In the genomic region with DNA sequence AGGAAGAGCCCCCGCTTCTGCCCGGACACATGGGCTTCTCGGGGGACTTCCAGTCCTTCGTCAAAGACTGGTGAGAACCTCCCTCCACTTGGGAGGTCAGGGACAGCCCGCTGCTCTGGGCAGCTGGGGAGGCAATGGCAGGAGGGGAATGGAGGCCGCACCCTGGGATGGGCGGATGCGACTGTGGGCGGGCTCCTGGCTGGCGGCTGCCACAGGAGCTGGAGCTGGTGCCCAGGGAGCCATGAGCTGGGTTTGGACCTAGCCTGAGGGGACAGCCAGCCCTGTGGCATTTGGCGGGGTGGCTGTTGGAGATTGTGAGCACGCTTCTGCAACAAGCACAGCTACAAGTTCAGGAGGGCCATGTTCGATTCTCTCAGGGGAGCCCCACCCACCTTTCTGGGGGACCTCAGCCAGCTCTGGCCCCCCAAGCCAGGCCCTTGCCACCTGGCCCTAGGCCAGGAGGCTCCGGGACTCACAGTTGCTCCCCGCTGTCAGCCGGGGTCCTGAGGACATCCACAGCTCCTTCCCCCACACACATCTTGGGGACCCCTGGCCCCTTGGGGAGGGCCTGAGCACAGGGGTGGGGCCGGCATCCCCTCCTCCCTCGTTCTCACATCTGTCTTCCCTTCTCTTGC, we compare ENCODE assay signal across 20 cellular contexts. TPM values are rescaled to one million over a fixed set of nuclear protein-coding genes. Genes with fewer than 3 reads are reported as not detected.
"Had no signal": no experiment of that assay in that cellular context is flagged by ENCODE, and none has a peak within 500 bp of the region (broad histone marks: within the 10 kb centered on the region; RNA-seq: fewer than 3 reads in every experiment).

No MANE protein-coding gene starts in this region.

- ATAC-seq: esophagus mucosa, heart right ventricle, upper lobe of right lung had no signal

- DNase-seq: effector memory CD4-positive, alpha-beta T cell; heart right ventricle; islet precursor cell; left ventricle myocardium inferior; mesendoderm; naive B cell; posterior cingulate gyrus; small intestine; stimulated activated CD4-positive, alpha-beta T cell treated with anti-CD3 and anti-CD28 coated beads, Interleukin-2, amount 100 ng/mL, for 48 hours; stimulated activated naive CD4-positive, alpha-beta T cell treated with Interleukin-2 at 50 U/mL for 16 hours had no signal

- H3K4me1 Mint-ChIP-seq: nephron had no signal

- H3K9me3 Mint-ChIP-seq: naive B cell, nephron had no signal

- H3K9me3 ChIP-seq: heart right ventricle, left ventricle myocardium inferior, suprapubic skin, tibial artery, upper lobe of right lung, vagina had no signal

- H3K27ac Mint-ChIP-seq: nephron had no signal

- H3K27ac ChIP-seq: heart right ventricle, left ventricle myocardium inferior, suprapubic skin, tibial artery, upper lobe of right lung, vagina had no signal

- H3K27me3 ChIP-seq: vagina had no signal

- H3K4me3 Mint-ChIP-seq: naive B cell, nephron had no signal

- H3K4me3 ChIP-seq: heart right ventricle, left ventricle myocardium inferior, lung, suprapubic skin, tibial artery, upper lobe of right lung, vagina had no signal

RNA-seq across cellular contexts. Expression of a gene that starts 3.0 kb away (rescaled TPM):
- total RNA-seq: frontal cortex, omental fat pad, suprapubic skin had no signal
- polyA plus RNA-seq: fibroblast of lung had no signal

RNA-seq across cellular contexts. Expression of a gene that starts 14.3 kb away (rescaled TPM):
- total RNA-seq: esophagus mucosa had no signal

RNA-seq across cellular contexts. Expression of a gene that starts 23.3 kb away (rescaled TPM):
- total RNA-seq: frontal cortex had no signal
